ENCODE assay signal across 12 cellular contexts in genomic region chr17:81567191-81567590, GRCh38. TPM values are rescaled to one million over a fixed set of nuclear protein-coding genes. Genes with fewer than 3 reads are reported as not detected.
DNase-seq lines count a peak whose midpoint lies in the region; ATAC-seq and TF ChIP-seq lines count a peak whose summit lies in the region.
"Had no signal": no experiment of that assay in that cellular context is flagged by ENCODE, and none has a peak within 500 bp of the region (broad histone marks: within the 10 kb centered on the region; RNA-seq: fewer than 3 reads in every experiment).

No MANE protein-coding gene starts in this region.

- DNase-seq in SJSA1 (ENCODE audit: low read depth in 1 of 2, low spot score in 2 of 2), result no peak
- DNase-seq in skeletal muscle cell (ENCODE audit: low read depth), result no peak
- DNase-seq in NCI-H187 treated with DMSO at 0.1 percent for 48 hours (lab: John Stamatoyannopoulos, UW), result no peak
- DNase-seq in NCI-H526 (lab: John Stamatoyannopoulos, UW), result no peak
- DNase-seq: activated naive CD8-positive, alpha-beta T cell treated with anti-CD3 and anti-CD28 coated beads for 36 hours; stimulated activated CD4-positive, alpha-beta T cell treated with anti-CD3 and anti-CD28 coated beads, Interleukin-15, amount 100 ng/mL, for 24 hours; stimulated activated naive B cell treated with anti-CD40 and anti-IgM and Interleukin-4, amounts not matched to agents 10 μg/mL and 1 μg/mL and 100 μg/mL, for 72 hours had no signal

- no peak overlapping the region for H3K4me3 Mint-ChIP-seq in stimulated activated memory B cell treated with anti-CD40 and anti-IgM and Interleukin-4, amounts not matched to agents 10 μg/mL and 1 μg/mL and 100 μg/mL, for 72 hours
- H3K4me3 Mint-ChIP-seq: activated naive CD8-positive, alpha-beta T cell treated with anti-CD3 and anti-CD28 coated beads for 36 hours; memory B cell; stimulated activated naive B cell treated with anti-CD40 and anti-IgM and Interleukin-4, amounts not matched to agents 10 μg/mL and 1 μg/mL and 100 μg/mL, for 72 hours had no signal

- no peak overlapping the region for H3K27ac Mint-ChIP-seq in stimulated activated memory B cell treated with anti-CD40 and anti-IgM and Interleukin-4, amounts not matched to agents 10 μg/mL and 1 μg/mL and 100 μg/mL, for 72 hours
- H3K27ac Mint-ChIP-seq: activated naive CD8-positive, alpha-beta T cell treated with anti-CD3 and anti-CD28 coated beads for 36 hours; memory B cell; stimulated activated naive B cell treated with anti-CD40 and anti-IgM and Interleukin-4, amounts not matched to agents 10 μg/mL and 1 μg/mL and 100 μg/mL, for 72 hours had no signal

- no peaks in the 10 kb centered on the region for H3K9me3 Mint-ChIP-seq in stimulated activated memory B cell treated with anti-CD40 and anti-IgM and Interleukin-4, amounts not matched to agents 10 μg/mL and 1 μg/mL and 100 μg/mL, for 72 hours
- H3K9me3 Mint-ChIP-seq: activated naive CD8-positive, alpha-beta T cell treated with anti-CD3 and anti-CD28 coated beads for 36 hours; memory B cell; stimulated activated naive B cell treated with anti-CD40 and anti-IgM and Interleukin-4, amounts not matched to agents 10 μg/mL and 1 μg/mL and 100 μg/mL, for 72 hours had no signal

- TF ChIP-seq CTCF in C4-2B (conservative IDR thresholded peaks at IDR 0.05) (no peak), gastroesophageal sphincter (IDR thresholded peaks at IDR 0.05) (no peak)

- H3K4me1 ChIP-seq in SJSA1 (replicated peaks) (peaks cover 43% of the 10 kb centered on the region), gastroesophageal sphincter (peaks cover 10 to 33% (median 20%) of the 10 kb centered on the region in 3 donors)

- H3K4me3 ChIP-seq in SJSA1 (no peak overlapping the region), gastroesophageal sphincter (no peak overlapping the region), skeletal muscle cell (ENCODE audit: low read depth, low read length) (peak overlapping the region; percentile 4)

- TF ChIP-seq POLR2A in gastroesophageal sphincter (IDR thresholded peaks at IDR 0.05), result no peak

- H3K36me3 ChIP-seq in SJSA1, result peaks cover 91% of the 10 kb centered on the region
- H3K36me3 ChIP-seq in gastroesophageal sphincter, result peaks cover 0 to 92% of the 10 kb centered on the region in 2 donors

- no peak for ATAC-seq in gastroesophageal sphincter
- ATAC-seq in HG03378 (IDR thresholded peaks at IDR 0.05; ENCODE audit: unreplicated experiment), result no peak
- no peak for ATAC-seq in stimulated activated memory B cell treated with anti-CD40 and anti-IgM and Interleukin-4, amounts not matched to agents 10 μg/mL and 1 μg/mL and 100 μg/mL, for 72 hours
- ATAC-seq: stimulated activated naive B cell treated with anti-CD40 and anti-IgM and Interleukin-4, amounts not matched to agents 10 μg/mL and 1 μg/mL and 100 μg/mL, for 72 hours had no signal

- no peaks in the 10 kb centered on the region for H3K27me3 Mint-ChIP-seq in stimulated activated memory B cell treated with anti-CD40 and anti-IgM and Interleukin-4, amounts not matched to agents 10 μg/mL and 1 μg/mL and 100 μg/mL, for 72 hours
- H3K27me3 Mint-ChIP-seq: activated naive CD8-positive, alpha-beta T cell treated with anti-CD3 and anti-CD28 coated beads for 36 hours; memory B cell; stimulated activated naive B cell treated with anti-CD40 and anti-IgM and Interleukin-4, amounts not matched to agents 10 μg/mL and 1 μg/mL and 100 μg/mL, for 72 hours had no signal

- peaks cover 59% of the 10 kb centered on the region for H3K36me3 Mint-ChIP-seq in stimulated activated memory B cell treated with anti-CD40 and anti-IgM and Interleukin-4, amounts not matched to agents 10 μg/mL and 1 μg/mL and 100 μg/mL, for 72 hours

- H3K9me3 ChIP-seq in SJSA1 (replicated peaks) (no peaks in the 10 kb centered on the region), gastroesophageal sphincter (no peaks in the 10 kb centered on the region)

- H3K27me3 ChIP-seq in SJSA1 (replicated peaks) (no peaks in the 10 kb centered on the region), gastroesophageal sphincter (no peaks in the 10 kb centered on the region)

- peaks cover 12% of the 10 kb centered on the region for H3K4me1 Mint-ChIP-seq in stimulated activated memory B cell treated with anti-CD40 and anti-IgM and Interleukin-4, amounts not matched to agents 10 μg/mL and 1 μg/mL and 100 μg/mL, for 72 hours
- H3K4me1 Mint-ChIP-seq: activated naive CD8-positive, alpha-beta T cell treated with anti-CD3 and anti-CD28 coated beads for 36 hours had no signal

- WGBS in gastroesophageal sphincter (ENCODE audit: low coverage in 1 of 2), 2 donors, result 50 to 58% methylated on average over 1 to 4 of the region's 4 CpGs

- no peak for TF ChIP-seq EP300 in gastroesophageal sphincter (IDR thresholded peaks at IDR 0.05)

- H3K27ac ChIP-seq in C4-2B, result peak overlapping the region; percentile 77
- H3K27ac ChIP-seq in SJSA1, result peak overlapping the region; percentile 41
- peak overlapping the region; percentile 36 to 82 (median 78) for H3K27ac ChIP-seq in gastroesophageal sphincter

RNA-seq across cellular contexts. Expression of gene FAAP100, which starts 15.0 kb away (rescaled TPM):
- total RNA-seq in SJSA1 (2014; rRNA removed; shearing (Covaris generic)), result 26.0 and 28.1 TPM in 2 replicates
- total RNA-seq in gastroesophageal sphincter, result 10 to 100 TPM; 14.6 to 32.1 (median 20.7) TPM

RNA-seq across cellular contexts. Expression of gene FSCN2, which starts 39.0 kb away (rescaled TPM):
- 0.61 and 1.4 TPM in 2 replicates for total RNA-seq in SJSA1 (2014; rRNA removed; shearing (Covaris generic))
- 1 to 10 TPM in 2 of 4 donors, under 1 TPM in 2; 0.49 to 2.1 (median 1.0) TPM for total RNA-seq in gastroesophageal sphincter

RNA-seq across cellular contexts. Expression of gene ACTG1, which starts 54.6 kb away (rescaled TPM):
- total RNA-seq in SJSA1 (2014; rRNA removed; shearing (Covaris generic)), result 9,784 and 9,807 TPM in 2 replicates
- total RNA-seq in gastroesophageal sphincter, result 1,000 to 10,000 TPM in 3 of 4 donors, 100 to 1,000 TPM in 1; 829 to 1,848 (median 1,550) TPM
